Comparison of ENCODE assay signal across 1 cellular context in genomic region chr7:43467406-43467805, GRCh38.
TF ChIP-seq lines count a peak whose summit lies in the region.

No MANE protein-coding gene starts in this region.

TF ChIP-seq in HepG2, 621 proteins besides CTCF, POLR2A, EP300 and RAD21 (continued from another document):
- TF ChIP-seq ZBTB34 (CRISPR knock-in tag; IDR thresholded peaks at IDR 0.05) (no peak), SKIL (CRISPR knock-in tag; IDR thresholded peaks at IDR 0.05; ENCODE audit: borderline replicate concordance) (no peak), ZNF687 (CRISPR knock-in tag; IDR thresholded peaks at IDR 0.05) (peak; percentile 16; the same call in 1 of the 2 replicates), ZNF446 (CRISPR knock-in tag; IDR thresholded peaks at IDR 0.05) (no peak), ZNF263 (CRISPR knock-in tag; IDR thresholded peaks at IDR 0.05) (peak; percentile 42; the same call in 1 of the 2 replicates), TRIM24 (CRISPR knock-in tag; IDR thresholded peaks at IDR 0.05) (no peak), ZIK1 (CRISPR knock-in tag; IDR thresholded peaks at IDR 0.05; ENCODE audit: borderline replicate concordance, low read depth) (no peak), ISL2 (CRISPR knock-in tag; IDR thresholded peaks at IDR 0.05) (no peak), TOE1 (CRISPR knock-in tag; IDR thresholded peaks at IDR 0.05) (no peak), ZNF451 (CRISPR knock-in tag; IDR thresholded peaks at IDR 0.05) (no peak), ZNF644 (CRISPR knock-in tag; IDR thresholded peaks at IDR 0.05; ENCODE audit: low read depth) (no peak), ZNF337 (CRISPR knock-in tag; IDR thresholded peaks at IDR 0.05; ENCODE audit: borderline replicate concordance, low read depth) (no peak), ZNF740 (CRISPR knock-in tag; IDR thresholded peaks at IDR 0.05) (no peak), SALL1 (CRISPR knock-in tag; IDR thresholded peaks at IDR 0.05) (peak; percentile 34)
